ENCODE assay signal across 8 cellular contexts in the genomic region with DNA sequence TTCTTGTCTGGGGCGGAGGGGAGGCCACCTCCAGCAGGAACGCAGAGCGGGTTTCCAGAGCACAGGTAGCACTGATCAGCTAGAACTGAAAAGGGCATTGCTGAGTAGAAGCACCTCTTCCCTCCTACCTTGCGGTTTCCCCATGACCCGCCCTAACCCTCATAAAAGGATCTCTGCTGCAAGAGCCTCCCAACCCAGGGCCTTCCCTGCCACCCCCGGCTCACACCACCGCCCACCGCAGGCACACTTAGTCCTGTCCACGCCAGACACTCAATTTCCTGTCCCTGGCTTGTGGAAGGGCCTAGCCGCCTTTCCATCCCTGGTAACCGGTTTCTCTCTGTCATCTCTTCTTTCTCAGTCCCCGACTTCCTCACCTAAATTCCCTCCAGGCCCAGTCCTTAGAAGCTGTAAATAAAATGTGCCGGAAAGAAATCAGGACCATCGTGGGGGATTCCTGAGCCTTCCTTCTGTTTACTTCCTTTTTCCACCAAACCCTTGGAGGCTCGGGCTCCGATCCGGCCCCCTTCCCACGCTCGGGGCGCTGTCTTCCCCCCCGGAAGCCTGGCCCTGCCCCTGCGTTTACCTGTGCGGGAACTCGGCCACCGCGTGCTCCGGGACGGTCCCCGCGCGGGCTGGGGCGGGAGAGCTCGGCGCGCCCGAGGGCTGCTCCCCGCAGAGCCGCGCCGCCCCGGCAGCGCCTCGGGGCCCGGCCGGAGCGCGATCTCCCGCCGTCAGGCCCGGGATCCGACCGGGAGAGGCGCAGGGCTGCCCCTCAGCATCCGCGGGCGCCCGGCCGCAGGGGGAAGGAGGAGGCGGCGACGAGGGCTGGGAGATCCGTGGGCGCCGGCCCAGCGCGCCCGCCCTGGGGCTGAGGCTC. TPM values are rescaled to one million over a fixed set of nuclear protein-coding genes. Genes with fewer than 3 reads are reported as not detected.
DNase-seq lines count a peak whose midpoint lies in the region; ATAC-seq and TF ChIP-seq lines count a peak whose summit lies in the region.

No MANE protein-coding gene starts in this region.

- H3K27ac ChIP-seq in OCI-LY7 (ENCODE audit: low read depth, low read length, poor library complexity, severe bottlenecking) (peak overlapping the region; percentile 34), cardiac muscle cell (no peak overlapping the region)

- peaks cover 32% of the 10 kb centered on the region for H3K4me1 ChIP-seq in OCI-LY7 (ENCODE audit: insufficient read depth, low read length, poor library complexity, severe bottlenecking)
- H3K4me1 ChIP-seq in cardiac muscle cell (ENCODE audit: low read depth) = no peaks in the 10 kb centered on the region

- CTCF ChIA-PET in OCI-LY7 (lab: Charles Lee; ENCODE audit: unreplicated experiment) = no interaction called here

- H2AFZ ChIP-seq in OCI-LY7 (ENCODE audit: low read length) = peak overlapping the region; percentile 67; the same call in 1 of the 2 replicates

- POLR2A ChIA-PET in OCI-LY7 (lab: Charles Lee) = no interaction called here

- no peaks in the 10 kb centered on the region for H3K9me2 ChIP-seq in OCI-LY7 (ENCODE audit: insufficient read depth, low read length)

- H3K36me3 ChIP-seq in OCI-LY7 (ENCODE audit: insufficient read depth, low read length) = peaks cover 32% of the 10 kb centered on the region
- no peaks in the 10 kb centered on the region for H3K36me3 ChIP-seq in cardiac muscle cell

- H3K4me3 ChIP-seq in OCI-LY7 (ENCODE audit: low read depth, low read length, poor library complexity, severe bottlenecking) = peak overlapping the region; percentile 78
- peak overlapping the region; percentile 56 for H3K4me3 ChIP-seq in cardiac muscle cell
- peak overlapping the region; percentile 45 for H3K4me3 ChIP-seq in retinal pigment epithelial cell (ENCODE audit: low read length)

- intact Hi-C loops in OCI-LY7 (cut with micrococcal nuclease; ENCODE audit: unreplicated experiment) = no loop called here

- DNase-seq in NOMO-1 (lab: John Stamatoyannopoulos, UW; ENCODE audit: unreplicated experiment in 2 of 2) (peak; percentile 8 to 9), NOMO-1 treated with dmso at 0.1 percent for 144 hours (lab: John Stamatoyannopoulos, UW; ENCODE audit: unreplicated experiment) (no peak), OCI-LY7 (ENCODE audit: low spot score) (peak; percentile 46), cardiac muscle cell (ENCODE audit: low read depth in 1 of 2, low spot score in 1 of 2) (peak; percentile 5 to 40), retinal pigment epithelial cell (ENCODE audit: low read depth) (no peak), NCI-H1436 treated with DMSO at 0.1 percent for 48 hours (lab: John Stamatoyannopoulos, UW) (no peak)
- DNase-seq in activated gamma-delta T cell treated with anti-CD3 and anti-CD28 coated beads, Interleukin-2, amount 50 U/mL, for 16 hours (ENCODE audit: low read depth) = peak; percentile 52

- ATAC-seq in HG03025 (IDR thresholded peaks at IDR 0.05; ENCODE audit: low FRiP score, unreplicated experiment) = peak; percentile 14

- H3K27me3 ChIP-seq in cardiac muscle cell = peaks cover 36% of the 10 kb centered on the region

- peak overlapping the region; percentile 95 for H3K4me2 ChIP-seq in OCI-LY7 (ENCODE audit: low read length)

- no peak for TF ChIP-seq CTCF in OCI-LY7 (conservative IDR thresholded peaks at IDR 0.05; ENCODE audit: low read length)
- TF ChIP-seq CTCF in cardiac muscle cell (IDR thresholded peaks at IDR 0.05; ENCODE audit: low read depth, low read length) = no peak
- no peak for TF ChIP-seq CTCF in retinal pigment epithelial cell (conservative IDR thresholded peaks at IDR 0.05; ENCODE audit: low read depth, low read length)

- no peaks in the 10 kb centered on the region for H3K9me3 ChIP-seq in OCI-LY7 (ENCODE audit: low read length)
- H3K9me3 ChIP-seq in cardiac muscle cell (ENCODE audit: low read depth) = no peaks in the 10 kb centered on the region

- H4K20me1 ChIP-seq in OCI-LY7 (ENCODE audit: insufficient read depth, low read length) = no peaks in the 10 kb centered on the region

- TSS peak; percentile 58 for BruUV-seq in OCI-LY7 (replicated peaks; lab: Mats Ljungman, UMichigan)

- peaks cover 27% of the 10 kb centered on the region for H3K79me2 ChIP-seq in OCI-LY7 (ENCODE audit: insufficient read depth, low read depth, low read length)

RNA-seq across cellular contexts. Expression of gene ADCY3, which starts 0.7 kb away (rescaled TPM):
- 34.1 and 45.8 TPM in 2 replicates for total RNA-seq in OCI-LY7 (2014; rRNA removed; shearing (Covaris generic))
- total RNA-seq in OCI-LY7 (2022) = 55.0 and 73.4 TPM in 2 replicates
- 9.2 and 9.9 TPM in 2 replicates for total RNA-seq in cardiac muscle cell
- polyA plus RNA-seq in cardiac muscle cell = 2.3 and 6.3 TPM in 2 replicates

RNA-seq across cellular contexts. Expression of gene DNAJC27, which starts 52.4 kb away (rescaled TPM):
- total RNA-seq in OCI-LY7 (2014; rRNA removed; shearing (Covaris generic)) = 3.6 and 13.5 TPM in 2 replicates
- 6.6 and 9.4 TPM in 2 replicates for total RNA-seq in OCI-LY7 (2022)
- total RNA-seq in cardiac muscle cell = 8.3 and 11.3 TPM in 2 replicates
- polyA plus RNA-seq in cardiac muscle cell = 7.4 and 9.3 TPM in 2 replicates

Comparison
In these comparisons a context has a peak if more than half of its experiments do, and no peak if none do; other contexts are left out.
1. DNase-seq: peak in NOMO-1 (2 of 2), OCI-LY7 (single experiment), activated gamma-delta T cell treated with anti-CD3 and anti-CD28 coated beads, Interleukin-2, amount 50 U/mL, for 16 hours (single experiment) and cardiac muscle cell (2 of 2); none in NOMO-1 treated with dmso at 0.1 percent for 144 hours (single experiment), retinal pigment epithelial cell (single experiment) and NCI-H1436 treated with DMSO at 0.1 percent for 48 hours (single experiment).
2. Peak in every context shown above with its lines, with median percentiles within 50 percentile points of each other: H3K4me3 ChIP-seq.